ENCODE assay signal across 8 cellular contexts in genomic region chr4:105709081-105709450, GRCh38. TPM values are rescaled to one million over a fixed set of nuclear protein-coding genes. Genes with fewer than 3 reads are reported as not detected.
DNase-seq lines count a peak whose midpoint lies in the region; ATAC-seq, FAIRE-seq and TF ChIP-seq lines count a peak whose summit lies in the region.

No MANE protein-coding gene starts in this region.

- no peak for TF ChIP-seq CTCF in HEK293 (tag by site-specific recombination; IDR thresholded peaks at IDR 0.05)
- TF ChIP-seq CTCF in astrocyte (IDR thresholded peaks at IDR 0.05; ENCODE audit: insufficient read depth, low read depth, low read length) = no peak

- H3K36me3 Mint-ChIP-seq in astrocyte (ENCODE audit: low read depth, unreplicated experiment) (no peaks in the 10 kb centered on the region), immature natural killer cell (no peaks in the 10 kb centered on the region)
- peaks cover 7% of the 10 kb centered on the region for H3K36me3 Mint-ChIP-seq in stimulated activated memory B cell treated with anti-CD40 and anti-IgM and Interleukin-4, amounts not matched to agents 10 μg/mL and 1 μg/mL and 100 μg/mL, for 72 hours

- H3K4me3 ChIP-seq in HEK293 (ENCODE audit: low read depth, low read length) = peak overlapping the region; percentile 81
- H3K4me3 ChIP-seq in astrocyte (ENCODE audit: insufficient read depth, low read depth, low read length) = peak overlapping the region; percentile 95

- peak in 2 of 3 experiments; percentile 2 to 14 for DNase-seq in stimulated activated CD4-positive, alpha-beta T cell treated with anti-CD3 and anti-CD28 coated beads, TNF-alpha, amount 100 ng/mL, for 24 hours (ENCODE audit: low read depth in 3 of 3)
- no peak for DNase-seq in stimulated activated CD4-positive, alpha-beta T cell treated with anti-CD3 and anti-CD28 coated beads, Interleukin-2, amount 100 ng/mL, for 24 hours
- peak; percentile 27 for DNase-seq in LoVo (ENCODE audit: low spot score)
- DNase-seq in astrocyte (ENCODE audit: low read depth) = peak; percentile 11
- DNase-seq in immature natural killer cell = no peak
- DNase-seq in stimulated activated CD4-positive, alpha-beta T cell treated with anti-CD3 and anti-CD28 coated beads, Interleukin-1b, Interleukin-23, amount 100 ng/mL, for 48 hours = no peak

- peak overlapping the region; percentile 72 for H3K27ac Mint-ChIP-seq in astrocyte (ENCODE audit: unreplicated experiment)
- H3K27ac Mint-ChIP-seq in immature natural killer cell = peak overlapping the region; percentile 78 to 98 (median 95)
- peak overlapping the region; percentile 89 for H3K27ac Mint-ChIP-seq in stimulated activated memory B cell treated with anti-CD40 and anti-IgM and Interleukin-4, amounts not matched to agents 10 μg/mL and 1 μg/mL and 100 μg/mL, for 72 hours

- peak overlapping the region; percentile 94 for H3K4me3 Mint-ChIP-seq in astrocyte (ENCODE audit: unreplicated experiment)
- peak overlapping the region; percentile 99 to 100 (median 99) for H3K4me3 Mint-ChIP-seq in immature natural killer cell
- peak overlapping the region; percentile 98 for H3K4me3 Mint-ChIP-seq in stimulated activated memory B cell treated with anti-CD40 and anti-IgM and Interleukin-4, amounts not matched to agents 10 μg/mL and 1 μg/mL and 100 μg/mL, for 72 hours

- FAIRE-seq in astrocyte (lab: Jason Lieb, UNC) = no peak

- CTCF ChIA-PET in HEK293 (lab: Yijun Ruan, JAX) = interaction anchor here (0.7 to 1.6 kb wide), 2 partner anchors 10 to 453 kb away, joined by 3 to 6 read pairs; no protein-coding TSS in a partner anchor

- no peaks in the 10 kb centered on the region for H3K27me3 ChIP-seq in astrocyte (ENCODE audit: insufficient read depth, low read length)

- peaks cover 8% of the 10 kb centered on the region for H4K20me1 ChIP-seq in astrocyte (ENCODE audit: insufficient read depth, low read length)

- 0 out of 2 replicates have a peak, but pooled peaks cover 2% of the 10 kb centered on the region for H3K4me1 ChIP-seq in HEK293 (ENCODE audit: control insufficient read depth, insufficient read depth, low read length)
- H3K4me1 ChIP-seq in astrocyte (ENCODE audit: insufficient read depth, low read length) = peaks cover 9% of the 10 kb centered on the region

- H3K79me2 ChIP-seq in astrocyte (ENCODE audit: insufficient read depth, low read length) = peaks cover 88% of the 10 kb centered on the region

- H3K9me3 ChIP-seq in HEK293 (ENCODE audit: control insufficient read depth, insufficient read depth, low read depth, low read length) (no peaks in the 10 kb centered on the region), astrocyte (ENCODE audit: insufficient read depth, low read depth, low read length) (no peaks in the 10 kb centered on the region)

- POLR2A ChIA-PET in HEK293 (lab: Yijun Ruan, JAX) = interaction anchor here (1.1 to 1.5 kb wide), 2 partner anchors 186 to 235 kb away, joined by 4 to 6 read pairs; partner anchors contain the start of gene PPA2

- peak overlapping the region; percentile 97 for H3K9ac ChIP-seq in astrocyte (ENCODE audit: low read length)

- H3K36me3 ChIP-seq in HEK293 (ENCODE audit: control insufficient read depth in 2 of 2, insufficient read depth in 1 of 2, low read length in 2 of 2) = peaks cover 0 to 10% of the 10 kb centered on the region in 2 experiments; a peak in 1 of 3 replicates
- H3K36me3 ChIP-seq in astrocyte (ENCODE audit: insufficient read depth, low read length) = no peaks in the 10 kb centered on the region

- H3K27me3 Mint-ChIP-seq in astrocyte (ENCODE audit: low read depth, unreplicated experiment) = no peaks in the 10 kb centered on the region
- H3K27me3 Mint-ChIP-seq in immature natural killer cell (ENCODE audit: low read depth in 3 of 3) = peaks cover 0 to 8% (median 0%) of the 10 kb centered on the region in 3 donors
- no peaks in the 10 kb centered on the region for H3K27me3 Mint-ChIP-seq in stimulated activated memory B cell treated with anti-CD40 and anti-IgM and Interleukin-4, amounts not matched to agents 10 μg/mL and 1 μg/mL and 100 μg/mL, for 72 hours

- peak overlapping the region; percentile 93 for H3K4me2 ChIP-seq in astrocyte (ENCODE audit: low read length)

- peak; percentile 49 for ATAC-seq in stimulated activated memory B cell treated with anti-CD40 and anti-IgM and Interleukin-4, amounts not matched to agents 10 μg/mL and 1 μg/mL and 100 μg/mL, for 72 hours

- H3K27ac ChIP-seq in HEK293 (ENCODE audit: extremely low read depth, low read depth, low read length) = peak overlapping the region; percentile 82
- peak overlapping the region; percentile 89 for H3K27ac ChIP-seq in astrocyte (ENCODE audit: low read depth, low read length)

- H2AFZ ChIP-seq in astrocyte (ENCODE audit: low read depth, low read length) = peak overlapping the region; percentile 99

- H3K4me1 Mint-ChIP-seq in astrocyte (ENCODE audit: low read depth, unreplicated experiment) (peaks cover 7% of the 10 kb centered on the region), immature natural killer cell (peaks cover 11 to 31% of the 10 kb centered on the region in 2 donors)
- H3K4me1 Mint-ChIP-seq in stimulated activated memory B cell treated with anti-CD40 and anti-IgM and Interleukin-4, amounts not matched to agents 10 μg/mL and 1 μg/mL and 100 μg/mL, for 72 hours = peaks cover 42% of the 10 kb centered on the region

- H3K9me3 Mint-ChIP-seq in astrocyte (ENCODE audit: unreplicated experiment) = no peaks in the 10 kb centered on the region
- H3K9me3 Mint-ChIP-seq in immature natural killer cell = no peaks in the 10 kb centered on the region
- H3K9me3 Mint-ChIP-seq in stimulated activated memory B cell treated with anti-CD40 and anti-IgM and Interleukin-4, amounts not matched to agents 10 μg/mL and 1 μg/mL and 100 μg/mL, for 72 hours = no peaks in the 10 kb centered on the region

TF ChIP-seq in HEK293, 187 proteins besides CTCF, POLR2A, EP300 and RAD21:
- TF ChIP-seq ZNF692 (tag by site-specific recombination; IDR thresholded peaks at IDR 0.05) (no peak), ZNF335 (tag by site-specific recombination; conservative IDR thresholded peaks at IDR 0.05) (peak; percentile 44)

RNA-seq across cellular contexts. Expression of gene GSTCD, which starts 0.5 kb away (rescaled TPM):
- total RNA-seq in astrocyte = 12.3 TPM in 2 replicates
- 1 to 10 TPM; 1.8 to 2.1 (median 2.0) TPM for polyA plus RNA-seq in immature natural killer cell

RNA-seq across cellular contexts. Expression of gene INTS12, which starts 0.6 kb away (rescaled TPM):
- 21.2 and 21.9 TPM in 2 replicates for total RNA-seq in astrocyte
- polyA plus RNA-seq in immature natural killer cell = 10 to 100 TPM; 17.2 to 30.6 (median 21.5) TPM

Comparison
In these comparisons a context has a peak if more than half of its experiments do, and no peak if none do; other contexts are left out.
1. DNase-seq: peak in stimulated activated CD4-positive, alpha-beta T cell treated with anti-CD3 and anti-CD28 coated beads, TNF-alpha, amount 100 ng/mL, for 24 hours (2 of 3), LoVo (single experiment) and astrocyte (single experiment); none in stimulated activated CD4-positive, alpha-beta T cell treated with anti-CD3 and anti-CD28 coated beads, Interleukin-2, amount 100 ng/mL, for 24 hours (0 of 2), immature natural killer cell (0 of 3) and stimulated activated CD4-positive, alpha-beta T cell treated with anti-CD3 and anti-CD28 coated beads, Interleukin-1b, Interleukin-23, amount 100 ng/mL, for 48 hours (single experiment).
2. Peak in every context shown above with its lines, with median percentiles within 50 percentile points of each other: H3K27ac Mint-ChIP-seq and H3K4me3 Mint-ChIP-seq.